ENCODE assay signal across 8 cellular contexts in genomic region chr14:106011631-106012360, GRCh38.
DNase-seq lines count a peak whose midpoint lies in the region; ATAC-seq and TF ChIP-seq lines count a peak whose summit lies in the region.
"Not testable (repeated sequence)": the region's sequence is repeated elsewhere in the genome, so short reads cannot be mapped to it uniquely, and the experiment has no call there.

No MANE protein-coding gene starts in this region.

- intact Hi-C loops in ascending aorta (cut with DNase I); mucosa of descending colon (cut with DNase I, micrococcal nuclease): not testable (repeated sequence)

- H3K9me3 Mint-ChIP-seq in GM23338 = peaks cover 96% of the 10 kb centered on the region
- H3K9me3 Mint-ChIP-seq in activated CD8-positive, alpha-beta T cell treated with anti-CD3 and anti-CD28 coated beads, Interleukin-2, amount 10 ng/mL, durations not matched to agents 7 days and 5 days (ENCODE audit: insufficient read depth) = not testable (repeated sequence)

- not testable (repeated sequence) for ATAC-seq in GM23338
- ATAC-seq in activated CD8-positive, alpha-beta T cell treated with anti-CD3 and anti-CD28 coated beads, Interleukin-2, amount 10 ng/mL, durations not matched to agents 7 days and 5 days = peak; percentile 58
- peak; percentile 53 for ATAC-seq in mucosa of descending colon

- DNase-seq in CD1c-positive myeloid dendritic cell (ENCODE audit: extremely low spot score) (peak; percentile 68), GM23338 (ENCODE audit: low spot score) (peak; percentile 2), NCI-H146 (lab: John Stamatoyannopoulos, UW) (peak; percentile 43), SHP77 treated with DMSO at 0.1 percent for 48 hours (lab: John Stamatoyannopoulos, UW) (peak; percentile 2), mucosa of descending colon (peak in 2 of 3 donors; percentile 74 to 83)
- DNase-seq in activated CD8-positive, alpha-beta T cell treated with anti-CD3 and anti-CD28 coated beads, Interleukin-2, amount 10 ng/mL, durations not matched to agents 7 days and 5 days = peak; percentile 91
- DNase-seq in ascending aorta (ENCODE audit: low spot score in 2 of 2) = not testable (repeated sequence)
- peak; percentile 68 to 80 for DNase-seq in stimulated activated CD8-positive, alpha-beta memory T cell treated with anti-CD3 and anti-CD28 coated beads, Interleukin-2, amount 100 ng/mL, for 48 hours (ENCODE audit: low read depth in 2 of 2)

- not testable (repeated sequence) for H4K20me1 ChIP-seq in GM23338 (replicated peaks; ENCODE audit: insufficient read depth)

- not testable (repeated sequence) for H3K9me2 ChIP-seq in GM23338 (ENCODE audit: insufficient read depth)

- POLR2A ChIA-PET in activated CD8-positive, alpha-beta T cell treated with anti-CD3 and anti-CD28 coated beads, Interleukin-2, amount 10 ng/mL, durations not matched to agents 7 days and 5 days (lab: Charles Lee) = not testable (repeated sequence)

- H3K27me3 Mint-ChIP-seq in GM23338 (ENCODE audit: insufficient read depth, low read depth, poor library complexity); activated CD8-positive, alpha-beta T cell treated with anti-CD3 and anti-CD28 coated beads, Interleukin-2, amount 10 ng/mL, durations not matched to agents 7 days and 5 days (ENCODE audit: low read depth): not testable (repeated sequence)

- H3K4me3 Mint-ChIP-seq in GM23338; activated CD8-positive, alpha-beta T cell treated with anti-CD3 and anti-CD28 coated beads, Interleukin-2, amount 10 ng/mL, durations not matched to agents 7 days and 5 days: not testable (repeated sequence)

- H2AFZ ChIP-seq in GM23338 = not testable (repeated sequence)

- H3K4me1 ChIP-seq in GM23338 (ENCODE audit: insufficient read depth); ascending aorta; mucosa of descending colon (ENCODE audit: low read depth): not testable (repeated sequence)

- CTCF ChIA-PET in activated CD8-positive, alpha-beta T cell treated with anti-CD3 and anti-CD28 coated beads, Interleukin-2, amount 10 ng/mL, durations not matched to agents 7 days and 5 days (lab: Charles Lee) = interaction anchor here (0.6 to 4.2 kb wide), 23 partner anchors 10 to 410 kb away, joined by 3 to 24 read pairs (median 4); no protein-coding TSS in a partner anchor

- H3K36me3 ChIP-seq in GM23338 (ENCODE audit: insufficient read depth); ascending aorta; mucosa of descending colon (ENCODE audit: low read depth): not testable (repeated sequence)

- 0 out of 4 replicates have a peak, but pooled peaks of 1 of the 2 experiments have one; percentile 16 for TF ChIP-seq CTCF in GM23338 (conservative IDR thresholded peaks at IDR 0.05; ENCODE audit: low read depth in 2 of 2)
- TF ChIP-seq CTCF in ascending aorta (IDR thresholded peaks at IDR 0.05) = peak in 2 of 3 experiments; percentile 7 to 15
- TF ChIP-seq CTCF in mucosa of descending colon (IDR thresholded peaks at IDR 0.05) = peak; percentile 72

- H3K27ac ChIP-seq in GM23338 (ENCODE audit: low read depth); ascending aorta: not testable (repeated sequence)

- not testable (repeated sequence) for H3K27ac Mint-ChIP-seq in GM23338; activated CD8-positive, alpha-beta T cell treated with anti-CD3 and anti-CD28 coated beads, Interleukin-2, amount 10 ng/mL, durations not matched to agents 7 days and 5 days

- not testable (repeated sequence) for H3K9me3 ChIP-seq in ascending aorta, mucosa of descending colon

- H3K79me2 ChIP-seq in GM23338 (replicated peaks; ENCODE audit: insufficient read depth) = not testable (repeated sequence)

- H3F3A ChIP-seq in GM23338 (replicated peaks; ENCODE audit: low read depth) = not testable (repeated sequence)

- not testable (repeated sequence) for H3K4me2 ChIP-seq in GM23338

- not testable (repeated sequence) for H3K27me3 ChIP-seq in GM23338 (ENCODE audit: insufficient read depth); ascending aorta

- H3K4me1 Mint-ChIP-seq in GM23338 = not testable (repeated sequence)
- H3K4me1 Mint-ChIP-seq in activated CD8-positive, alpha-beta T cell treated with anti-CD3 and anti-CD28 coated beads, Interleukin-2, amount 10 ng/mL, durations not matched to agents 7 days and 5 days (ENCODE audit: low read depth) = peaks cover 41% of the 10 kb centered on the region

- H3K4me3 ChIP-seq in GM23338, ascending aorta, mucosa of descending colon: not testable (repeated sequence)

- peaks cover 43% of the 10 kb centered on the region for H3K36me3 Mint-ChIP-seq in GM23338 (ENCODE audit: low read depth)
- H3K36me3 Mint-ChIP-seq in activated CD8-positive, alpha-beta T cell treated with anti-CD3 and anti-CD28 coated beads, Interleukin-2, amount 10 ng/mL, durations not matched to agents 7 days and 5 days (ENCODE audit: low read depth) = not testable (repeated sequence)
